In the genomic region with DNA sequence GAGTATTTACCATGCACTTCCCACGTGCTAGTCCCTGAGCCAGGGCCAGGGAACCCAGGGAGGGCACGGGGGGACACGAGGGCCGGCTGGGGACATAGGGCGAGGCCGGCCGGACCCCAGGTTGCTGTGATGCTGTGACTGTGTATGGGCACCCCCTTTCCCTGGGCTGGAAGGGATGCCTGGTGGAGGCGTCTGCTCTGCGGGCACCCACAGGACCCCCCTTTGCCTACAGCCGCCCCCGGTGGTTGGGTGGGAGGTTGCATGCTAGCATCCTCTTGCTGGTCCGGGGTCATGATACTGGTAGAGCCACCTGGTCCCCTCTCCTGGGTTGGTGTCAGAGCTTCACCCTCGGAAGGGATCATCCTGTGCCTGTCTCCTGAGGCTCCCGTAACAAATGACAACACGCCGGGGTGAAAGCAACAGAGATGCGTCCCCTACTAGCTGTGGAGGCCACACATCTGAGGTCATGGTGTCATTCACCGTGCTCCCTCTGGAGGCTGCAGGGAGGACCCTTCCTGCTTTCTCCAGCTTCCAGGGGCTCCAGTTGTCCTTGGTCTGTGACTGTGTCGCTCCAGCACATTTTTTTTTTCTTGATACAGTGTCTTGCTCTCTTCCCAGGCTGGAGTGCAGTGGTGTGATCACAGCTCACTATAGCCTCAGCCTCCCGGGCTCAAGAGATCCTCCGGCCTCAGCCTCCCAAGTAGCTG, we compare ENCODE assay signal across 1 cellular context.
TF ChIP-seq lines count a peak whose summit lies in the region.

No MANE protein-coding gene starts in this region.

TF ChIP-seq in H1, 55 proteins besides CTCF, POLR2A, EP300 and RAD21:
- TF ChIP-seq TEAD4 (IDR thresholded peaks at IDR 0.05; ENCODE audit: low read depth, low read length): no peak
- no peak for TF ChIP-seq GTF2F1 (IDR thresholded peaks at IDR 0.05; ENCODE audit: borderline replicate concordance, low read depth, low read length)
- no peak for TF ChIP-seq GABPA (IDR thresholded peaks at IDR 0.05; ENCODE audit: borderline replicate concordance, insufficient read depth, low read length)
- TF ChIP-seq ASH2L (IDR thresholded peaks at IDR 0.05; ENCODE audit: low read length): no peak
- TF ChIP-seq, protein P1, sequence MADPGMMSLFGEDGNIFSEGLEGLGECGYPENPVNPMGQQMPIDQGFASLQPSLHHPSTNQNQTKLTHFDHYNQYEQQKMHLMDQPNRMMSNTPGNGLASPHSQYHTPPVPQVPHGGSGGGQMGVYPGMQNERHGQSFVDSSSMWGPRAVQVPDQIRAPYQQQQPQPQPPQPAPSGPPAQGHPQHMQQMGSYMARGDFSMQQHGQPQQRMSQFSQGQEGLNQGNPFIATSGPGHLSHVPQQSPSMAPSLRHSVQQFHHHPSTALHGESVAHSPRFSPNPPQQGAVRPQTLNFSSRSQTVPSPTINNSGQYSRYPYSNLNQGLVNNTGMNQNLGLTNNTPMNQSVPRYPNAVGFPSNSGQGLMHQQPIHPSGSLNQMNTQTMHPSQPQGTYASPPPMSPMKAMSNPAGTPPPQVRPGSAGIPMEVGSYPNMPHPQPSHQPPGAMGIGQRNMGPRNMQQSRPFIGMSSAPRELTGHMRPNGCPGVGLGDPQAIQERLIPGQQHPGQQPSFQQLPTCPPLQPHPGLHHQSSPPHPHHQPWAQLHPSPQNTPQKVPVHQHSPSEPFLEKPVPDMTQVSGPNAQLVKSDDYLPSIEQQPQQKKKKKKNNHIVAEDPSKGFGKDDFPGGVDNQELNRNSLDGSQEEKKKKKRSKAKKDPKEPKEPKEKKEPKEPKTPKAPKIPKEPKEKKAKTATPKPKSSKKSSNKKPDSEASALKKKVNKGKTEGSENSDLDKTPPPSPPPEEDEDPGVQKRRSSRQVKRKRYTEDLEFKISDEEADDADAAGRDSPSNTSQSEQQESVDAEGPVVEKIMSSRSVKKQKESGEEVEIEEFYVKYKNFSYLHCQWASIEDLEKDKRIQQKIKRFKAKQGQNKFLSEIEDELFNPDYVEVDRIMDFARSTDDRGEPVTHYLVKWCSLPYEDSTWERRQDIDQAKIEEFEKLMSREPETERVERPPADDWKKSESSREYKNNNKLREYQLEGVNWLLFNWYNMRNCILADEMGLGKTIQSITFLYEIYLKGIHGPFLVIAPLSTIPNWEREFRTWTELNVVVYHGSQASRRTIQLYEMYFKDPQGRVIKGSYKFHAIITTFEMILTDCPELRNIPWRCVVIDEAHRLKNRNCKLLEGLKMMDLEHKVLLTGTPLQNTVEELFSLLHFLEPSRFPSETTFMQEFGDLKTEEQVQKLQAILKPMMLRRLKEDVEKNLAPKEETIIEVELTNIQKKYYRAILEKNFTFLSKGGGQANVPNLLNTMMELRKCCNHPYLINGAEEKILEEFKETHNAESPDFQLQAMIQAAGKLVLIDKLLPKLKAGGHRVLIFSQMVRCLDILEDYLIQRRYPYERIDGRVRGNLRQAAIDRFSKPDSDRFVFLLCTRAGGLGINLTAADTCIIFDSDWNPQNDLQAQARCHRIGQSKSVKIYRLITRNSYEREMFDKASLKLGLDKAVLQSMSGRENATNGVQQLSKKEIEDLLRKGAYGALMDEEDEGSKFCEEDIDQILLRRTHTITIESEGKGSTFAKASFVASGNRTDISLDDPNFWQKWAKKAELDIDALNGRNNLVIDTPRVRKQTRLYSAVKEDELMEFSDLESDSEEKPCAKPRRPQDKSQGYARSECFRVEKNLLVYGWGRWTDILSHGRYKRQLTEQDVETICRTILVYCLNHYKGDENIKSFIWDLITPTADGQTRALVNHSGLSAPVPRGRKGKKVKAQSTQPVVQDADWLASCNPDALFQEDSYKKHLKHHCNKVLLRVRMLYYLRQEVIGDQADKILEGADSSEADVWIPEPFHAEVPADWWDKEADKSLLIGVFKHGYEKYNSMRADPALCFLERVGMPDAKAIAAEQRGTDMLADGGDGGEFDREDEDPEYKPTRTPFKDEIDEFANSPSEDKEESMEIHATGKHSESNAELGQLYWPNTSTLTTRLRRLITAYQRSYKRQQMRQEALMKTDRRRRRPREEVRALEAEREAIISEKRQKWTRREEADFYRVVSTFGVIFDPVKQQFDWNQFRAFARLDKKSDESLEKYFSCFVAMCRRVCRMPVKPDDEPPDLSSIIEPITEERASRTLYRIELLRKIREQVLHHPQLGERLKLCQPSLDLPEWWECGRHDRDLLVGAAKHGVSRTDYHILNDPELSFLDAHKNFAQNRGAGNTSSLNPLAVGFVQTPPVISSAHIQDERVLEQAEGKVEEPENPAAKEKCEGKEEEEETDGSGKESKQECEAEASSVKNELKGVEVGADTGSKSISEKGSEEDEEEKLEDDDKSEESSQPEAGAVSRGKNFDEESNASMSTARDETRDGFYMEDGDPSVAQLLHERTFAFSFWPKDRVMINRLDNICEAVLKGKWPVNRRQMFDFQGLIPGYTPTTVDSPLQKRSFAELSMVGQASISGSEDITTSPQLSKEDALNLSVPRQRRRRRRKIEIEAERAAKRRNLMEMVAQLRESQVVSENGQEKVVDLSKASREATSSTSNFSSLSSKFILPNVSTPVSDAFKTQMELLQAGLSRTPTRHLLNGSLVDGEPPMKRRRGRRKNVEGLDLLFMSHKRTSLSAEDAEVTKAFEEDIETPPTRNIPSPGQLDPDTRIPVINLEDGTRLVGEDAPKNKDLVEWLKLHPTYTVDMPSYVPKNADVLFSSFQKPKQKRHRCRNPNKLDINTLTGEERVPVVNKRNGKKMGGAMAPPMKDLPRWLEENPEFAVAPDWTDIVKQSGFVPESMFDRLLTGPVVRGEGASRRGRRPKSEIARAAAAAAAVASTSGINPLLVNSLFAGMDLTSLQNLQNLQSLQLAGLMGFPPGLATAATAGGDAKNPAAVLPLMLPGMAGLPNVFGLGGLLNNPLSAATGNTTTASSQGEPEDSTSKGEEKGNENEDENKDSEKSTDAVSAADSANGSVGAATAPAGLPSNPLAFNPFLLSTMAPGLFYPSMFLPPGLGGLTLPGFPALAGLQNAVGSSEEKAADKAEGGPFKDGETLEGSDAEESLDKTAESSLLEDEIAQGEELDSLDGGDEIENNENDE (IDR thresholded peaks at IDR 0.05; ENCODE audit: insufficient replicate concordance, low read length): no peak
- TF ChIP-seq JUND (IDR thresholded peaks at IDR 0.05; ENCODE audit: low read length): no peak
- TF ChIP-seq TBP (IDR thresholded peaks at IDR 0.05; ENCODE audit: low read depth, low read length): no peak
- TF ChIP-seq SRF (IDR thresholded peaks at IDR 0.05; ENCODE audit: low read depth, low read length): no peak
- no peak for TF ChIP-seq EGR1 (IDR thresholded peaks at IDR 0.05; ENCODE audit: borderline replicate concordance, low read depth, low read length)
- TF ChIP-seq SP4 (IDR thresholded peaks at IDR 0.05; ENCODE audit: low read length): no peak
- no peak for TF ChIP-seq JUN (IDR thresholded peaks at IDR 0.05; ENCODE audit: low read depth, low read length)
- no peak for TF ChIP-seq SIRT6 (IDR thresholded peaks at IDR 0.05; ENCODE audit: low read length)
- TF ChIP-seq HDAC2 (IDR thresholded peaks at IDR 0.05; ENCODE audit: borderline replicate concordance in 1 of 2, low read depth in 2 of 2, low read length in 2 of 2): no peak
- TF ChIP-seq, protein P2, sequence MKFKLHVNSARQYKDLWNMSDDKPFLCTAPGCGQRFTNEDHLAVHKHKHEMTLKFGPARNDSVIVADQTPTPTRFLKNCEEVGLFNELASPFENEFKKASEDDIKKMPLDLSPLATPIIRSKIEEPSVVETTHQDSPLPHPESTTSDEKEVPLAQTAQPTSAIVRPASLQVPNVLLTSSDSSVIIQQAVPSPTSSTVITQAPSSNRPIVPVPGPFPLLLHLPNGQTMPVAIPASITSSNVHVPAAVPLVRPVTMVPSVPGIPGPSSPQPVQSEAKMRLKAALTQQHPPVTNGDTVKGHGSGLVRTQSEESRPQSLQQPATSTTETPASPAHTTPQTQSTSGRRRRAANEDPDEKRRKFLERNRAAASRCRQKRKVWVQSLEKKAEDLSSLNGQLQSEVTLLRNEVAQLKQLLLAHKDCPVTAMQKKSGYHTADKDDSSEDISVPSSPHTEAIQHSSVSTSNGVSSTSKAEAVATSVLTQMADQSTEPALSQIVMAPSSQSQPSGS (IDR thresholded peaks at IDR 0.05; ENCODE audit: low read length): no peak
- no peak for TF ChIP-seq TAF1 (IDR thresholded peaks at IDR 0.05; ENCODE audit: low read depth, low read length)
- TF ChIP-seq KDM5A (IDR thresholded peaks at IDR 0.05; ENCODE audit: low read length): no peak
- no peak for TF ChIP-seq RNF2 (IDR thresholded peaks at IDR 0.05; ENCODE audit: borderline replicate concordance, low read depth, low read length, missing control alignments, poor library complexity, severe bottlenecking)
